In genomic region chr2:30503007-30503691, GRCh38 we compare ENCODE assay signal across 1 cellular context.
TF ChIP-seq lines count a peak whose summit lies in the region.

No MANE protein-coding gene starts in this region.

TF ChIP-seq in H1, 55 proteins besides CTCF, POLR2A, EP300 and RAD21 (continued from another document):
- TF ChIP-seq SAP30 (IDR thresholded peaks at IDR 0.05; ENCODE audit: insufficient read depth, insufficient replicate concordance, low read length) = no peak
- TF ChIP-seq BACH1 (IDR thresholded peaks at IDR 0.05; ENCODE audit: low read length) = no peak
- no peak for TF ChIP-seq SP2 (IDR thresholded peaks at IDR 0.05; ENCODE audit: low read length)
- no peak for TF ChIP-seq RXRA (IDR thresholded peaks at IDR 0.05; ENCODE audit: insufficient read depth, low read depth, low read length)
